ENCODE assay signal across 19 cellular contexts in genomic region chr12:115942346-115942745, GRCh38.
"Had no signal": no experiment of that assay in that cellular context is flagged by ENCODE, and none has a peak within 500 bp of the region (broad histone marks: within the 10 kb centered on the region; RNA-seq: fewer than 3 reads in every experiment).

No MANE protein-coding gene starts in this region.

- H3K27me3 ChIP-seq: MG63 had no signal

- DNase-seq: KBM-7, MG63, NCI-H1092, NCI-H1105 treated with DMSO at 0.1 percent for 48 hours, NCI-H1417 treated with DMSO at 0.1 percent for 48 hours, NCI-H146, NCI-H1694 treated with DMSO at 0.1 percent for 48 hours, NCI-H1930, NCI-H2081, NCI-H2107, NCI-H2227 treated with DMSO at 0.1 percent for 48 hours, NCI-H524, NCI-H526 treated with DMSO at 0.1 percent for 48 hours, NCI-H748 treated with DMSO at 0.1 percent for 48 hours, RPMI8226, SHP77, SK-N-SH, SW 1271 had no signal

- H3K36me3 ChIP-seq: MG63 had no signal

- H3K4me2 ChIP-seq: SK-N-SH had no signal

- H3K9ac ChIP-seq: SK-N-SH had no signal

- H3K27ac ChIP-seq: HL-60 had no signal

- H3K4me3 ChIP-seq: MG63 had no signal
